ENCODE assay signal across 1 cellular context in the genomic region with DNA sequence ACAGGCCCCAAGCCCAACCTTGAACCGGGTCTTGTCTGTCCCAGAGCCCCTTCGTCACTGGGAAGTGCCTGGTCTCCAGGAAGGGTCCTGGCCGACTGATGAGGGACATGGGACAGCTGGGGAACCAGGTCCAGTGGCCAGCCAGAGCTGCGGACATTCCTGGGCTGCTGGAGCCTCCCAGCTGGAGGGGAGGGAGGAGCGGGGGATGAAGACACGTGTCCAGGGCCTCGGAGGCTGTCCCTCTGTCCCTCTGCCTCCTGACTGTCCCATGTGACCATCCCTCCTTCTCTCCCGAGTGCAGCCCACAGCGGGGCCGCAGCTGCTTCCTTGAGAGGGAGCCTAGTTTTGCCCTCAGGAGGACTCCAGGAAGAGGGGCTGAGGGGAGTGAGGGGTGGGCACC.
A peak's percentile ranks its signal among the peaks of the same experiment; 100 is the strongest.
TF ChIP-seq lines count a peak whose summit lies in the region.

No MANE protein-coding gene starts in this region.

TF ChIP-seq in HepG2, 621 proteins besides CTCF, POLR2A, EP300 and RAD21 (continued from another document and continues in another):
- no peak for TF ChIP-seq KDM5A (IDR thresholded peaks at IDR 0.05; ENCODE audit: borderline replicate concordance, low read length)
- no peak for TF ChIP-seq SMAD9 (CRISPR knock-in tag; IDR thresholded peaks at IDR 0.05)
- no peak for TF ChIP-seq ZNF549 (CRISPR knock-in tag; IDR thresholded peaks at IDR 0.05)
- TF ChIP-seq GABPB1 (CRISPR knock-in tag; IDR thresholded peaks at IDR 0.05) = peak; percentile 23; the same call in 1 of the 2 replicates
- TF ChIP-seq, protein P1, sequence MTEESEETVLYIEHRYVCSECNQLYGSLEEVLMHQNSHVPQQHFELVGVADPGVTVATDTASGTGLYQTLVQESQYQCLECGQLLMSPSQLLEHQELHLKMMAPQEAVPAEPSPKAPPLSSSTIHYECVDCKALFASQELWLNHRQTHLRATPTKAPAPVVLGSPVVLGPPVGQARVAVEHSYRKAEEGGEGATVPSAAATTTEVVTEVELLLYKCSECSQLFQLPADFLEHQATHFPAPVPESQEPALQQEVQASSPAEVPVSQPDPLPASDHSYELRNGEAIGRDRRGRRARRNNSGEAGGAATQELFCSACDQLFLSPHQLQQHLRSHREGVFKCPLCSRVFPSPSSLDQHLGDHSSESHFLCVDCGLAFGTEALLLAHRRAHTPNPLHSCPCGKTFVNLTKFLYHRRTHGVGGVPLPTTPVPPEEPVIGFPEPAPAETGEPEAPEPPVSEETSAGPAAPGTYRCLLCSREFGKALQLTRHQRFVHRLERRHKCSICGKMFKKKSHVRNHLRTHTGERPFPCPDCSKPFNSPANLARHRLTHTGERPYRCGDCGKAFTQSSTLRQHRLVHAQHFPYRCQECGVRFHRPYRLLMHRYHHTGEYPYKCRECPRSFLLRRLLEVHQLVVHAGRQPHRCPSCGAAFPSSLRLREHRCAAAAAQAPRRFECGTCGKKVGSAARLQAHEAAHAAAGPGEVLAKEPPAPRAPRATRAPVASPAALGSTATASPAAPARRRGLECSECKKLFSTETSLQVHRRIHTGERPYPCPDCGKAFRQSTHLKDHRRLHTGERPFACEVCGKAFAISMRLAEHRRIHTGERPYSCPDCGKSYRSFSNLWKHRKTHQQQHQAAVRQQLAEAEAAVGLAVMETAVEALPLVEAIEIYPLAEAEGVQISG (CRISPR knock-in tag; IDR thresholded peaks at IDR 0.05) = peak; percentile 15; the same call in 1 of the 2 replicates
- TF ChIP-seq ZBTB7B (CRISPR knock-in tag; IDR thresholded peaks at IDR 0.05) = no peak; the same call in 1 of the 2 replicates
- no peak for TF ChIP-seq ZNF766 (CRISPR knock-in tag; IDR thresholded peaks at IDR 0.05; ENCODE audit: borderline replicate concordance)
- no peak for TF ChIP-seq HNRNPUL1 (IDR thresholded peaks at IDR 0.05; ENCODE audit: low read depth, low read length)
- TF ChIP-seq HDAC2 (CRISPR knock-in tag; IDR thresholded peaks at IDR 0.05) = peak; percentile 33; the same call in 1 of the 2 replicates
- TF ChIP-seq MZF1 (CRISPR knock-in tag; IDR thresholded peaks at IDR 0.05; ENCODE audit: borderline replicate concordance) = no peak
- TF ChIP-seq, protein P2, sequence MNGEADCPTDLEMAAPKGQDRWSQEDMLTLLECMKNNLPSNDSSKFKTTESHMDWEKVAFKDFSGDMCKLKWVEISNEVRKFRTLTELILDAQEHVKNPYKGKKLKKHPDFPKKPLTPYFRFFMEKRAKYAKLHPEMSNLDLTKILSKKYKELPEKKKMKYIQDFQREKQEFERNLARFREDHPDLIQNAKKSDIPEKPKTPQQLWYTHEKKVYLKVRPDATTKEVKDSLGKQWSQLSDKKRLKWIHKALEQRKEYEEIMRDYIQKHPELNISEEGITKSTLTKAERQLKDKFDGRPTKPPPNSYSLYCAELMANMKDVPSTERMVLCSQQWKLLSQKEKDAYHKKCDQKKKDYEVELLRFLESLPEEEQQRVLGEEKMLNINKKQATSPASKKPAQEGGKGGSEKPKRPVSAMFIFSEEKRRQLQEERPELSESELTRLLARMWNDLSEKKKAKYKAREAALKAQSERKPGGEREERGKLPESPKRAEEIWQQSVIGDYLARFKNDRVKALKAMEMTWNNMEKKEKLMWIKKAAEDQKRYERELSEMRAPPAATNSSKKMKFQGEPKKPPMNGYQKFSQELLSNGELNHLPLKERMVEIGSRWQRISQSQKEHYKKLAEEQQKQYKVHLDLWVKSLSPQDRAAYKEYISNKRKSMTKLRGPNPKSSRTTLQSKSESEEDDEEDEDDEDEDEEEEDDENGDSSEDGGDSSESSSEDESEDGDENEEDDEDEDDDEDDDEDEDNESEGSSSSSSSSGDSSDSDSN (CRISPR knock-in tag; IDR thresholded peaks at IDR 0.05) = peak; percentile 37
- no peak for TF ChIP-seq POLR2G (IDR thresholded peaks at IDR 0.05; ENCODE audit: low read depth, low read length)
- no peak; the same call in 1 of the 2 replicates for TF ChIP-seq MED1 (CRISPR knock-in tag; IDR thresholded peaks at IDR 0.05)
- no peak for TF ChIP-seq ZNF674 (CRISPR knock-in tag; IDR thresholded peaks at IDR 0.05; ENCODE audit: low read depth)
- TF ChIP-seq SNRNP70 (IDR thresholded peaks at IDR 0.05; ENCODE audit: low read depth, low read length) = no peak
- TF ChIP-seq FOXO1 (CRISPR knock-in tag; IDR thresholded peaks at IDR 0.05) = no peak; the same call in 1 of the 2 replicates
- TF ChIP-seq ZNF615 (CRISPR knock-in tag; IDR thresholded peaks at IDR 0.05; ENCODE audit: borderline replicate concordance) = no peak
- no peak for TF ChIP-seq ETV6 (CRISPR knock-in tag; conservative IDR thresholded peaks at IDR 0.05)
- TF ChIP-seq ZNF530 (CRISPR knock-in tag; IDR thresholded peaks at IDR 0.05; ENCODE audit: low read depth) = no peak
- TF ChIP-seq TCF7L2 (IDR thresholded peaks at IDR 0.05; ENCODE audit: low read depth, low read length) = no peak
- TF ChIP-seq RELA (CRISPR knock-in tag; IDR thresholded peaks at IDR 0.05) = no peak
- TF ChIP-seq, protein P3, sequence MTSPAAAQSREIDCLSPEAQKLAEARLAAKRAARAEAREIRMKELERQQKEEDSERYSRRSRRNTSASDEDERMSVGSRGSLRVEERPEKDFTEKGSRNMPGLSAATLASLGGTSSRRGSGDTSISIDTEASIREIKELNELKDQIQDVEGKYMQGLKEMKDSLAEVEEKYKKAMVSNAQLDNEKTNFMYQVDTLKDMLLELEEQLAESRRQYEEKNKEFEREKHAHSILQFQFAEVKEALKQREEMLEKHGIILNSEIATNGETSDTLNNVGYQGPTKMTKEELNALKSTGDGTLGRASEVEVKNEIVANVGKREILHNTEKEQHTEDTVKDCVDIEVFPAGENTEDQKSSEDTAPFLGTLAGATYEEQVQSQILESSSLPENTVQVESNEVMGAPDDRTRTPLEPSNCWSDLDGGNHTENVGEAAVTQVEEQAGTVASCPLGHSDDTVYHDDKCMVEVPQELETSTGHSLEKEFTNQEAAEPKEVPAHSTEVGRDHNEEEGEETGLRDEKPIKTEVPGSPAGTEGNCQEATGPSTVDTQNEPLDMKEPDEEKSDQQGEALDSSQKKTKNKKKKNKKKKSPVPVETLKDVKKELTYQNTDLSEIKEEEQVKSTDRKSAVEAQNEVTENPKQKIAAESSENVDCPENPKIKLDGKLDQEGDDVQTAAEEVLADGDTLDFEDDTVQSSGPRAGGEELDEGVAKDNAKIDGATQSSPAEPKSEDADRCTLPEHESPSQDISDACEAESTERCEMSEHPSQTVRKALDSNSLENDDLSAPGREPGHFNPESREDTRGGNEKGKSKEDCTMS (CRISPR knock-in tag; conservative IDR thresholded peaks at IDR 0.05) = no peak
- TF ChIP-seq, protein P4, sequence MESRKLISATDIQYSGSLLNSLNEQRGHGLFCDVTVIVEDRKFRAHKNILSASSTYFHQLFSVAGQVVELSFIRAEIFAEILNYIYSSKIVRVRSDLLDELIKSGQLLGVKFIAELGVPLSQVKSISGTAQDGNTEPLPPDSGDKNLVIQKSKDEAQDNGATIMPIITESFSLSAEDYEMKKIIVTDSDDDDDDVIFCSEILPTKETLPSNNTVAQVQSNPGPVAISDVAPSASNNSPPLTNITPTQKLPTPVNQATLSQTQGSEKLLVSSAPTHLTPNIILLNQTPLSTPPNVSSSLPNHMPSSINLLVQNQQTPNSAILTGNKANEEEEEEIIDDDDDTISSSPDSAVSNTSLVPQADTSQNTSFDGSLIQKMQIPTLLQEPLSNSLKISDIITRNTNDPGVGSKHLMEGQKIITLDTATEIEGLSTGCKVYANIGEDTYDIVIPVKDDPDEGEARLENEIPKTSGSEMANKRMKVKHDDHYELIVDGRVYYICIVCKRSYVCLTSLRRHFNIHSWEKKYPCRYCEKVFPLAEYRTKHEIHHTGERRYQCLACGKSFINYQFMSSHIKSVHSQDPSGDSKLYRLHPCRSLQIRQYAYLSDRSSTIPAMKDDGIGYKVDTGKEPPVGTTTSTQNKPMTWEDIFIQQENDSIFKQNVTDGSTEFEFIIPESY (CRISPR knock-in tag; IDR thresholded peaks at IDR 0.05) = no peak
- TF ChIP-seq ISL2 (CRISPR knock-in tag; IDR thresholded peaks at IDR 0.05) = no peak
- TF ChIP-seq, protein P5, sequence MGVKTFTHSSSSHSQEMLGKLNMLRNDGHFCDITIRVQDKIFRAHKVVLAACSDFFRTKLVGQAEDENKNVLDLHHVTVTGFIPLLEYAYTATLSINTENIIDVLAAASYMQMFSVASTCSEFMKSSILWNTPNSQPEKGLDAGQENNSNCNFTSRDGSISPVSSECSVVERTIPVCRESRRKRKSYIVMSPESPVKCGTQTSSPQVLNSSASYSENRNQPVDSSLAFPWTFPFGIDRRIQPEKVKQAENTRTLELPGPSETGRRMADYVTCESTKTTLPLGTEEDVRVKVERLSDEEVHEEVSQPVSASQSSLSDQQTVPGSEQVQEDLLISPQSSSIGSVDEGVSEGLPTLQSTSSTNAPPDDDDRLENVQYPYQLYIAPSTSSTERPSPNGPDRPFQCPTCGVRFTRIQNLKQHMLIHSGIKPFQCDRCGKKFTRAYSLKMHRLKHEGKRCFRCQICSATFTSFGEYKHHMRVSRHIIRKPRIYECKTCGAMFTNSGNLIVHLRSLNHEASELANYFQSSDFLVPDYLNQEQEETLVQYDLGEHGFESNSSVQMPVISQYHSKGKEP (CRISPR knock-in tag; IDR thresholded peaks at IDR 0.05) = no peak
- TF ChIP-seq TARDBP (CRISPR knock-in tag; IDR thresholded peaks at IDR 0.05) = no peak
- TF ChIP-seq NFKB2 (CRISPR knock-in tag; IDR thresholded peaks at IDR 0.05; ENCODE audit: borderline replicate concordance) = no peak
- TF ChIP-seq, protein P6, sequence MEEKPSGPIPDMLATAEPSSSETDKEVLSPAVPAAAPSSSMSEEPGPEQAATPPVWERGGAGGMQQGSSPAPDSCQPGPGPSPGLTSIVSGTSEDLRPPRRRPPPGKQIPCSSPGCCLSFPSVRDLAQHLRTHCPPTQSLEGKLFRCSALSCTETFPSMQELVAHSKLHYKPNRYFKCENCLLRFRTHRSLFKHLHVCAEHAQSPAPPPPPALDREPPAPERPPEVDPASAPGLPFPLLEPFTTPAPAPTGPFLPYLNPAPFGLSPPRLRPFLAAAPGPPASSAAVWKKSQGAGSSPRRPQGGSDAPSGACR (CRISPR knock-in tag; IDR thresholded peaks at IDR 0.05) = no peak
- no peak for TF ChIP-seq HES4 (CRISPR knock-in tag; IDR thresholded peaks at IDR 0.05; ENCODE audit: borderline replicate concordance)
- no peak for TF ChIP-seq TBP (CRISPR knock-in tag; IDR thresholded peaks at IDR 0.05)
- TF ChIP-seq WIZ (CRISPR knock-in tag; IDR thresholded peaks at IDR 0.05) = no peak
- no peak for TF ChIP-seq NBN (conservative IDR thresholded peaks at IDR 0.05)
- TF ChIP-seq ZNF136 (CRISPR knock-in tag; IDR thresholded peaks at IDR 0.05; ENCODE audit: low read depth) = no peak
- TF ChIP-seq KLF15 (CRISPR knock-in tag; IDR thresholded peaks at IDR 0.05; ENCODE audit: borderline replicate concordance) = no peak
- TF ChIP-seq SRSF4 (IDR thresholded peaks at IDR 0.05; ENCODE audit: low read depth, low read length, poor library complexity, severe bottlenecking) = no peak
- no peak for TF ChIP-seq SP1 (IDR thresholded peaks at IDR 0.05)
- no peak for TF ChIP-seq SP1 (CRISPR knock-in tag; IDR thresholded peaks at IDR 0.05)
- TF ChIP-seq ZNF33A (CRISPR knock-in tag; IDR thresholded peaks at IDR 0.05; ENCODE audit: borderline replicate concordance) = no peak
- no peak for TF ChIP-seq IKZF1 (IDR thresholded peaks at IDR 0.05)
- no peak for TF ChIP-seq SMAD3 (CRISPR knock-in tag; IDR thresholded peaks at IDR 0.05)
- TF ChIP-seq ZNF546 (CRISPR knock-in tag; conservative IDR thresholded peaks at IDR 0.05) = 0 out of 2 replicates have a peak, but pooled peaks have one; percentile 25
- no peak for TF ChIP-seq ZNF782 (CRISPR knock-in tag; IDR thresholded peaks at IDR 0.05; ENCODE audit: borderline replicate concordance)
- no peak for TF ChIP-seq ZNF570 (CRISPR knock-in tag; IDR thresholded peaks at IDR 0.05; ENCODE audit: borderline replicate concordance)
- TF ChIP-seq ZKSCAN1 (IDR thresholded peaks at IDR 0.05; ENCODE audit: low read length) = no peak
- TF ChIP-seq, protein P7, sequence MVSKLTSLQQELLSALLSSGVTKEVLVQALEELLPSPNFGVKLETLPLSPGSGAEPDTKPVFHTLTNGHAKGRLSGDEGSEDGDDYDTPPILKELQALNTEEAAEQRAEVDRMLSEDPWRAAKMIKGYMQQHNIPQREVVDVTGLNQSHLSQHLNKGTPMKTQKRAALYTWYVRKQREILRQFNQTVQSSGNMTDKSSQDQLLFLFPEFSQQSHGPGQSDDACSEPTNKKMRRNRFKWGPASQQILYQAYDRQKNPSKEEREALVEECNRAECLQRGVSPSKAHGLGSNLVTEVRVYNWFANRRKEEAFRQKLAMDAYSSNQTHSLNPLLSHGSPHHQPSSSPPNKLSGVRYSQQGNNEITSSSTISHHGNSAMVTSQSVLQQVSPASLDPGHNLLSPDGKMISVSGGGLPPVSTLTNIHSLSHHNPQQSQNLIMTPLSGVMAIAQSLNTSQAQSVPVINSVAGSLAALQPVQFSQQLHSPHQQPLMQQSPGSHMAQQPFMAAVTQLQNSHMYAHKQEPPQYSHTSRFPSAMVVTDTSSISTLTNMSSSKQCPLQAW (CRISPR knock-in tag; IDR thresholded peaks at IDR 0.05) = no peak
- TF ChIP-seq, protein P8, sequence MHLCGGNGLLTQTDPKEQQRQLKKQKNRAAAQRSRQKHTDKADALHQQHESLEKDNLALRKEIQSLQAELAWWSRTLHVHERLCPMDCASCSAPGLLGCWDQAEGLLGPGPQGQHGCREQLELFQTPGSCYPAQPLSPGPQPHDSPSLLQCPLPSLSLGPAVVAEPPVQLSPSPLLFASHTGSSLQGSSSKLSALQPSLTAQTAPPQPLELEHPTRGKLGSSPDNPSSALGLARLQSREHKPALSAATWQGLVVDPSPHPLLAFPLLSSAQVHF (CRISPR knock-in tag; IDR thresholded peaks at IDR 0.05) = no peak
- peak; percentile 35; the same call in 1 of the 2 replicates for TF ChIP-seq ZMYM3 (CRISPR knock-in tag; IDR thresholded peaks at IDR 0.05)
- no peak for TF ChIP-seq ZNF788 (CRISPR knock-in tag; IDR thresholded peaks at IDR 0.05; ENCODE audit: borderline replicate concordance)
- TF ChIP-seq, protein P9, sequence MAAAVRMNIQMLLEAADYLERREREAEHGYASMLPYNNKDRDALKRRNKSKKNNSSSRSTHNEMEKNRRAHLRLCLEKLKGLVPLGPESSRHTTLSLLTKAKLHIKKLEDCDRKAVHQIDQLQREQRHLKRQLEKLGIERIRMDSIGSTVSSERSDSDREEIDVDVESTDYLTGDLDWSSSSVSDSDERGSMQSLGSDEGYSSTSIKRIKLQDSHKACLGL (CRISPR knock-in tag; IDR thresholded peaks at IDR 0.05) = 0 out of 2 replicates have a peak, but pooled peaks have one; percentile 34
- TF ChIP-seq ZNF282 (IDR thresholded peaks at IDR 0.05; ENCODE audit: partially characterized antibody) = no peak
- no peak for TF ChIP-seq AKAP8 (CRISPR knock-in tag; IDR thresholded peaks at IDR 0.05)
